ENCODE assay signal across 8 cellular contexts in genomic region chr13:19959141-19959830, GRCh38. TPM values are rescaled to one million over a fixed set of nuclear protein-coding genes. Genes with fewer than 3 reads are reported as not detected.
DNase-seq lines count a peak whose midpoint lies in the region; ATAC-seq and TF ChIP-seq lines count a peak whose summit lies in the region.

No MANE protein-coding gene starts in this region.

- TF ChIP-seq POLR2A in testis (IDR thresholded peaks at IDR 0.05): no peak

- TF ChIP-seq CTCF in GM12865 (IDR thresholded peaks at IDR 0.05; ENCODE audit: insufficient read depth, low read depth, low read length, missing control alignments) (peak; percentile 6), omental fat pad (IDR thresholded peaks at IDR 0.05) (no peak), testis (IDR thresholded peaks at IDR 0.05) (peak in 1 of 3 experiments; percentile 28)

- no peaks in the 10 kb centered on the region for H3K27me3 ChIP-seq in testis

- H3K4me1 ChIP-seq in testis: peaks cover 14% of the 10 kb centered on the region

- DNase-seq in GM12865 (ENCODE audit: low read depth): peak; percentile 78
- peak; percentile 64 for DNase-seq in RPMI8226
- peak; percentile 76 for DNase-seq in activated naive CD4-positive, alpha-beta T cell treated with Interleukin-2 at 50 U/mL for 16 hours
- DNase-seq in glomerular visceral epithelial cell (ENCODE audit: extremely low spot score): peak; percentile 40
- DNase-seq in omental fat pad (ENCODE audit: low spot score): peak; percentile 31
- DNase-seq in testis: peak; percentile 62

- H3K4me3 ChIP-seq in GM12865 (ENCODE audit: low read depth, low read length) (peak overlapping the region; percentile 79), testis (peak overlapping the region; percentile 92)

- no peaks in the 10 kb centered on the region for H3K36me3 ChIP-seq in testis (ENCODE audit: low read depth, missing control alignments)

- no peaks in the 10 kb centered on the region for H3K9me3 ChIP-seq in testis

- ATAC-seq in HG03432 (IDR thresholded peaks at IDR 0.05; ENCODE audit: unreplicated experiment): peak; percentile 21
- no peak for ATAC-seq in omental fat pad (ENCODE audit: low FRiP score)
- no peak for ATAC-seq in GM21447 (IDR thresholded peaks at IDR 0.05; ENCODE audit: unreplicated experiment)

- H3K27ac ChIP-seq in testis: peak overlapping the region; percentile 99 to 100

- 1 to 2% methylated on average over 9 to 25 of the region's 61 CpGs for WGBS in testis, 2 donors

- intact Hi-C loops in testis (cut with DNase I; ENCODE audit: low total_unique reads): loop anchor here (5.0 kb wide), 1 partner anchor 97 kb away; the partner anchor contains the start of gene ZMYM5

RNA-seq across cellular contexts. Expression of gene ZMYM2, which starts 0.8 kb away (rescaled TPM):
- total RNA-seq in omental fat pad (10 to 100 TPM; 42.2 to 67.8 (median 63.0) TPM), testis (100 to 1,000 TPM; 162 to 177 TPM)
- 110 TPM for polyA plus RNA-seq in testis (ENCODE audit: insufficient read depth, low read depth, low replicate concordance)
